Comparison of ENCODE assay signal across 31 cellular contexts in the genomic region with DNA sequence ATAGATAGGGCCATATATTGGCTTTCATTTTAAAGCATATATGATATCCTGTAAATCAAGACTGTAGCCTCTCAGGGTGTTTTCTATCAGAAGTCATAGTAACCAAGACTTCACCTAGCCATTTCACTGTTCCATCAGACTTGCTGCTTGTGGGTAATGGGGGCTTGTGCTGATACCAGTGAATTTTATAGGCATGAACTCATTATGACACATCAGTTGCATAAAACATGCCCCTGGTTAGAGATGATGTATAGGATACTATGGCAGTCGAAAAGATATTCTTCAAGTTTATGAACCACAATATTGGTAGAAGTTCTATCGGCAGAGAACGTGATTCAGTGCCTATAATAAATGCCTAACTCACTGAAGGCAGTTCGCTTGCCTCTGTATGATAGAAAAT.
"Had no signal": no experiment of that assay in that cellular context is flagged by ENCODE, and none has a peak within 500 bp of the region (broad histone marks: within the 10 kb centered on the region; RNA-seq: fewer than 3 reads in every experiment).

No MANE protein-coding gene starts in this region.

- ATAC-seq: activated CD8-positive, alpha-beta T cell treated with anti-CD3 and anti-CD28 coated beads for 36 hours; activated naive CD4-positive, alpha-beta T cell treated with anti-CD3 and anti-CD28 coated beads, Interleukin-2, amount 50 U/mL, for 72 hours; activated T-cell treated with anti-CD3 and anti-CD28 coated beads, Interleukin-2, amount 50 U/mL, for 4 hours; activated T-cell treated with anti-CD3 and anti-CD28 coated beads, Interleukin-2, amount 50 U/mL, for 72 hours; activated T-helper 17 cell treated with anti-CD3 and anti-CD28 coated beads, Interleukin-2, amount 50 U/mL, for 72 hours; body of pancreas had no signal

- DNase-seq: activated B cell treated with CpG ODN at 0.5 μM for 24 hours; activated CD4-positive, alpha-beta memory T cell treated with anti-CD3 and anti-CD28 coated beads for 36 hours; activated CD4-positive, alpha-beta T cell treated with anti-CD3 and anti-CD28 coated beads for 4 hours; activated CD4-positive, alpha-beta T cell treated with anti-CD3 and anti-CD28 coated beads, Interleukin-2, amount 10 ng/mL, durations not matched to agents 24 days and 14 days; activated CD4-positive, alpha-beta T cell treated with anti-CD3 and anti-CD28 coated beads, Interleukin-2, amount 50 U/mL, for 1 hour; activated CD4-positive, alpha-beta T cell treated with anti-CD3 and anti-CD28 coated beads, Interleukin-2, amount 50 U/mL, for 4 hours; activated CD4-positive, CD25-positive, alpha-beta regulatory T cell treated with anti-CD3 and anti-CD28 coated beads, Interleukin-2, amount 50 U/mL, for 72 hours; activated CD8-positive, alpha-beta memory T cell treated with anti-CD3 and anti-CD28 coated beads, Interleukin-2, amount 50 U/mL, for 4 hours; activated CD8-positive, alpha-beta T cell treated with anti-CD3 and anti-CD28 coated beads for 36 hours; activated effector memory CD4-positive, alpha-beta T cell treated with anti-CD3 and anti-CD28 coated beads, Interleukin-2, amount 50 U/mL, for 16 hours; activated gamma-delta T cell treated with Interleukin-2 at 50 U/mL for 16 hours; activated naive CD4-positive, alpha-beta T cell; activated naive CD4-positive, alpha-beta T cell treated with anti-CD3 and anti-CD28 coated beads for 36 hours; activated naive CD4-positive, alpha-beta T cell treated with anti-CD3 and anti-CD28 coated beads, Interleukin-2, amount 50 U/mL, for 16 hours; activated naive CD8-positive, alpha-beta T cell treated with anti-CD3 and anti-CD28 coated beads for 36 hours; activated T-cell treated with anti-CD3 and anti-CD28 coated beads for 4 hours; activated T-cell treated with anti-CD3 and anti-CD28 coated beads, Interleukin-2, amount 50 U/mL, for 1 hour; activated T-cell treated with anti-CD3 and anti-CD28 coated beads, Interleukin-2, amount 50 U/mL, for 4 hours; activated T-cell treated with anti-CD3 and anti-CD28 coated beads, Interleukin-2, amount 50 U/mL, for 72 hours; adrenal gland; amniotic stem cell; aorta; body of pancreas; brain microvascular endothelial cell; caudate nucleus; cerebellar nuclear complex; colonic mucosa; T-helper 2 cell; T-helper 9 cell had no signal
